Comparison of ENCODE assay signal across 8 cellular contexts in the genomic region with DNA sequence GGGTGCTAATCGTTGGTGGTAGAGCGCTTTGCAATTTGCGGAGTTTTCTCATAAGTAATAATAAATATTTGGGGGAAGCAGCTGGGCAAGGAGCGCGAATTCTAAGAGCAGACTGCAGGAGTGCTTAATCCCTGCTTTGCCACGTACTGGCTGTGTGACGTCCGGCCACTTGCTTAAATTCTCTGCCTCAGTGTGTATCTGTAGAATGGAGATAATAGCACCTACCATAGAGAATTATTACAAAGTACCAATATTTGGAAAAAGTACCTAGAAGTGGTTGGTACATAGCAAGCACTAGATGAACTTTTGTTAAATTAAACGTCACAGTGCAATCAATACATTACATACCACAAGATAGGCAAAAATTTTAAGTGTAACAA. TPM values are rescaled to one million over a fixed set of nuclear protein-coding genes. Genes with fewer than 3 reads are reported as not detected.
DNase-seq lines count a peak whose midpoint lies in the region; ATAC-seq and TF ChIP-seq lines count a peak whose summit lies in the region.

No MANE protein-coding gene starts in this region.

- H3K27me3 Mint-ChIP-seq in Caco-2 (ENCODE audit: insufficient read depth, unreplicated experiment): no peaks in the 10 kb centered on the region

- TF ChIP-seq EP300 in transverse colon (IDR thresholded peaks at IDR 0.05; ENCODE audit: low read depth): no peak

- TF ChIP-seq CTCF in Caco-2 (IDR thresholded peaks at IDR 0.05; ENCODE audit: insufficient read depth in 1 of 2, low read depth in 1 of 2, low read length in 1 of 2, severe bottlenecking in 1 of 2, unreplicated experiment in 1 of 2) (no peak), brain microvascular endothelial cell (IDR thresholded peaks at IDR 0.05; ENCODE audit: low read depth, low read length, missing control alignments) (no peak), left lung (IDR thresholded peaks at IDR 0.05) (no peak), transverse colon (IDR thresholded peaks at IDR 0.05) (peak in 3 of 5 experiments; percentile 2 to 20 (median 10)), GM10266 (IDR thresholded peaks at IDR 0.05; ENCODE audit: control insufficient read depth, insufficient read depth, low read depth, missing control alignments) (no peak)

- peaks cover 6% of the 10 kb centered on the region for H3K36me3 Mint-ChIP-seq in Caco-2 (ENCODE audit: insufficient read depth, unreplicated experiment)

- in situ Hi-C loops in brain microvascular endothelial cell (cut with HindIII; ENCODE audit: low pct_ligation_motif_present, low sequenced_read_pairs): no loop called here
- in situ Hi-C loops in transverse colon (cut with MboI; ENCODE audit: low pct_ligation_motif_present in 1 of 4, low pct_unique_long_range_greater_than_20kb in 1 of 4, low sequenced_read_pairs in 3 of 4): loop anchor here in 2 of 4 donors (10.0 kb wide), 2 partner anchors 208 to 448 kb away; no protein-coding TSS in a partner anchor

- H3K9me3 ChIP-seq in Caco-2 (no peaks in the 10 kb centered on the region), left lung (no peaks in the 10 kb centered on the region), transverse colon (no peaks in the 10 kb centered on the region)

- H3K4me3 ChIP-seq in Caco-2 (ENCODE audit: low read depth, low read length) (peak overlapping the region; percentile 65), brain microvascular endothelial cell (ENCODE audit: low read depth, low read length) (peak overlapping the region; percentile 90), left lung (peak overlapping the region; percentile 87 to 95), transverse colon (peak overlapping the region; percentile 50 to 82 (median 80))

- H3K27me3 ChIP-seq in Caco-2 (replicated peaks; ENCODE audit: control insufficient read depth, insufficient read depth, low read length) (no peaks in the 10 kb centered on the region), brain microvascular endothelial cell (replicated peaks) (no peaks in the 10 kb centered on the region), left lung (no peaks in the 10 kb centered on the region), transverse colon (no peaks in the 10 kb centered on the region)

- POLR2A ChIA-PET in Caco-2 (lab: Charles Lee): no interaction called here

- H3K27ac ChIP-seq in brain microvascular endothelial cell (peak overlapping the region; percentile 95), left lung (peak overlapping the region; percentile 92 to 93), transverse colon (peak overlapping the region; percentile 95 to 98 (median 96))

- peak; percentile 35 for ATAC-seq in GM21390 (IDR thresholded peaks at IDR 0.05; ENCODE audit: unreplicated experiment)
- ATAC-seq in HG03575 (IDR thresholded peaks at IDR 0.05; ENCODE audit: extremely low read depth, insufficient number of reproducible peaks, low FRiP score, unreplicated experiment): peak; percentile 13
- peak; percentile 45 for ATAC-seq in left lung

- CTCF ChIA-PET in Caco-2 (lab: Charles Lee): no interaction called here

- DNase-seq in Caco-2: no peak
- DNase-seq in brain microvascular endothelial cell: peak; percentile 49
- DNase-seq in left lung: no peak
- no peak for DNase-seq in transverse colon
- DNase-seq in GM10266 (ENCODE audit: extremely low spot score): no peak
- no peak for DNase-seq in KG1 (lab: John Stamatoyannopoulos, UW)

- H3K4me1 Mint-ChIP-seq in Caco-2 (ENCODE audit: low read depth, unreplicated experiment): no peaks in the 10 kb centered on the region

- H3K36me3 ChIP-seq in Caco-2 (ENCODE audit: control insufficient read depth, insufficient read depth, low read length) (no peaks in the 10 kb centered on the region), brain microvascular endothelial cell (replicated peaks) (peaks cover 3% of the 10 kb centered on the region), left lung (no peaks in the 10 kb centered on the region), transverse colon (no peaks in the 10 kb centered on the region)

- intact Hi-C loops in Caco-2 (cut with micrococcal nuclease; ENCODE audit: unreplicated experiment): loop anchor here (2.0 kb wide), 1 partner anchor 204 kb away; no protein-coding TSS in a partner anchor
- intact Hi-C loops in left lung (cut with DNase I): no loop called here
- intact Hi-C loops in transverse colon (cut with DNase I; ENCODE audit: low total_unique reads): no loop called here

- no peaks in the 10 kb centered on the region for H3K9me3 Mint-ChIP-seq in Caco-2 (ENCODE audit: unreplicated experiment)

- peak overlapping the region; percentile 97 for H3K27ac Mint-ChIP-seq in Caco-2 (ENCODE audit: unreplicated experiment)

- no peak for TF ChIP-seq POLR2A in transverse colon (IDR thresholded peaks at IDR 0.05)

- H3K4me3 Mint-ChIP-seq in Caco-2 (ENCODE audit: unreplicated experiment): no peak overlapping the region

- BruUV-seq in Caco-2 (replicated peaks; lab: Mats Ljungman, UMichigan): TSS peak; percentile 93

- H3K4me1 ChIP-seq in Caco-2 (peaks cover 13% of the 10 kb centered on the region; the same call in 1 of the 2 replicates), left lung (peaks cover 13 to 43% of the 10 kb centered on the region in 2 donors), transverse colon (peaks cover 13 to 43% (median 32%) of the 10 kb centered on the region in 4 donors)

- WGBS in transverse colon (ENCODE audit: low coverage in 1 of 2), 2 donors: 0% methylated on average over 4 to 9 of the region's 9 CpGs

RNA-seq across cellular contexts. Expression of gene TMED7, which starts 0.6 kb away (rescaled TPM):
- total RNA-seq in Caco-2 (2022): 71.5 and 73.9 TPM in 2 replicates
- total RNA-seq in left lung: 100 to 1,000 TPM; 101 to 115 TPM
- total RNA-seq in transverse colon: 100 to 1,000 TPM in 2 of 4 donors, 10 to 100 TPM in 2; 29.9 to 122 (median 98.2) TPM

RNA-seq across cellular contexts. Expression of gene TICAM2, which starts 24.2 kb away (rescaled TPM):
- 0.91 TPM in 2 replicates for total RNA-seq in Caco-2 (2022)
- 1 to 10 TPM; 5.4 to 8.6 TPM for total RNA-seq in left lung
- total RNA-seq in transverse colon: 1 to 10 TPM in 1 of 4 donors, under 1 TPM in 1, not detected in 2; 0.68 to 1.1 TPM

Comparison
In these comparisons a context has a peak if more than half of its experiments do, and no peak if none do; other contexts are left out.
1. CTCF ChIP-seq: peak in transverse colon (3 of 5); none in Caco-2 (0 of 2), brain microvascular endothelial cell (single experiment), left lung (0 of 2) and GM10266 (single experiment).
2. Peak in every context shown above with its lines, with median percentiles within 50 percentile points of each other: H3K4me3 ChIP-seq, ATAC-seq and H3K27ac ChIP-seq.